10 cellular contexts compared by ENCODE assay signal in genomic region chr4:83618431-83618830, GRCh38.
DNase-seq lines count a peak whose midpoint lies in the region; ATAC-seq and TF ChIP-seq lines count a peak whose summit lies in the region.
"Had no signal": no experiment of that assay in that cellular context is flagged by ENCODE, and none has a peak within 500 bp of the region (broad histone marks: within the 10 kb centered on the region; RNA-seq: fewer than 3 reads in every experiment).

No MANE protein-coding gene starts in this region.

- peaks cover 44% of the 10 kb centered on the region for H3K36me3 Mint-ChIP-seq in WTC11

- H3K27ac Mint-ChIP-seq in WTC11: no peak overlapping the region
- H3K27ac Mint-ChIP-seq: activated naive CD8-positive, alpha-beta T cell had no signal

- ATAC-seq in WTC11 (peak; percentile 47; the same call in 1 of the 2 replicates), sciatic nerve (no peak)

- no peaks in the 10 kb centered on the region for H3K27me3 ChIP-seq in cardiac muscle cell

- intact Hi-C loops in sciatic nerve (cut with DNase I): no loop called here

- H3K27me3 Mint-ChIP-seq in WTC11 (ENCODE audit: low read depth): peaks cover 11% of the 10 kb centered on the region

- no peaks in the 10 kb centered on the region for H3K9me3 ChIP-seq in cardiac muscle cell (ENCODE audit: low read depth)

- POLR2A ChIA-PET in WTC11 (lab: Charles Lee): no interaction called here

- TF ChIP-seq CTCF in WTC11 (IDR thresholded peaks at IDR 0.05) (no peak), cardiac muscle cell (IDR thresholded peaks at IDR 0.05; ENCODE audit: low read depth, low read length) (no peak)

- peak overlapping the region; percentile 97 for H3K27ac ChIP-seq in cardiac muscle cell

- peaks cover 53% of the 10 kb centered on the region for H3K9me3 Mint-ChIP-seq in WTC11

- CTCF ChIA-PET in WTC11 (lab: Charles Lee): interaction anchor here (1.2 kb wide), 1 partner anchor 82 kb away, joined by 3 read pairs; no protein-coding TSS in a partner anchor

- no peak overlapping the region for H3K4me3 ChIP-seq in cardiac muscle cell

- no peaks in the 10 kb centered on the region for H3K36me3 ChIP-seq in cardiac muscle cell

- H3K4me3 Mint-ChIP-seq in WTC11: no peak overlapping the region
- H3K4me3 Mint-ChIP-seq: activated naive CD8-positive, alpha-beta T cell had no signal

- peaks cover 28% of the 10 kb centered on the region for H3K4me1 Mint-ChIP-seq in WTC11

- DNase-seq in GM03348 (ENCODE audit: low spot score) (peak; percentile 73), WTC11 (ENCODE audit: low spot score) (no peak), cardiac muscle cell (ENCODE audit: low read depth in 1 of 2, low spot score in 1 of 2) (peak; percentile 55 to 92), pulmonary artery endothelial cell (ENCODE audit: low read depth, low spot score) (peak; percentile 20), sciatic nerve (ENCODE audit: low spot score) (no peak), DMS79 treated with DMSO at 0.1 percent for 48 hours (lab: John Stamatoyannopoulos, UW) (no peak), T1000 (lab: John Stamatoyannopoulos, UW) (no peak)
- no peak for DNase-seq in stimulated activated naive CD4-positive, alpha-beta T cell treated with Interleukin-2 at 50 U/mL for 16 hours (lab: John Stamatoyannopoulos, UW)
- DNase-seq: T-helper 2 cell had no signal

- H3K4me1 ChIP-seq in cardiac muscle cell (ENCODE audit: low read depth): peaks cover 16% of the 10 kb centered on the region

TF ChIP-seq in WTC11, 78 proteins besides CTCF, POLR2A, EP300 and RAD21:
- TF ChIP-seq USF1 (CRISPR knock-in tag; IDR thresholded peaks at IDR 0.05): peak; percentile 25; the same call in 1 of the 2 replicates
- TF ChIP-seq FOXJ3 (CRISPR knock-in tag; IDR thresholded peaks at IDR 0.05; ENCODE audit: borderline replicate concordance): no peak

Comparison
In these comparisons a context has a peak if more than half of its experiments do, and no peak if none do; other contexts are left out.
1. DNase-seq: peak in GM03348 (single experiment), cardiac muscle cell (2 of 2) and pulmonary artery endothelial cell (single experiment); none in WTC11 (single experiment), stimulated activated naive CD4-positive, alpha-beta T cell treated with Interleukin-2 at 50 U/mL for 16 hours (single experiment), sciatic nerve (single experiment), DMS79 treated with DMSO at 0.1 percent for 48 hours (single experiment) and T1000 (single experiment).